ENCODE assay signal across 16 cellular contexts in genomic region chr15:45372032-45372995, GRCh38. TPM values are rescaled to one million over a fixed set of nuclear protein-coding genes. Genes with fewer than 3 reads are reported as not detected.
DNase-seq lines count a peak whose midpoint lies in the region; ATAC-seq and TF ChIP-seq lines count a peak whose summit lies in the region.
"Had no signal": no experiment of that assay in that cellular context is flagged by ENCODE, and none has a peak within 500 bp of the region (broad histone marks: within the 10 kb centered on the region; RNA-seq: fewer than 3 reads in every experiment).

No MANE protein-coding gene starts in this region.

- no peak overlapping the region for H3K4ac ChIP-seq in mesendoderm (ENCODE audit: low read depth, low read length)

- no peak overlapping the region for H2BK120ac ChIP-seq in mesendoderm (ENCODE audit: low read depth, low read length)

- ATAC-seq in HG03280 (IDR thresholded peaks at IDR 0.05; ENCODE audit: unreplicated experiment), result no peak
- ATAC-seq: stimulated activated effector memory CD8-positive, alpha-beta T cell treated with anti-CD3 and anti-CD28 coated beads, Interleukin-12 subunit alpha, Interleukin-12 subunit beta, amount 100 ng/mL, for 72 hours had no signal

- H3K9me3 ChIP-seq in BLaER1 treated with 17β-estradiol and CSF1 and Interleukin-3, amounts not matched to agents 10 nM and 100 nM (replicated peaks in 1 of 11), result no peaks in the 10 kb centered on the region
- no peaks in the 10 kb centered on the region for H3K9me3 ChIP-seq in Karpas-422 (ENCODE audit: low read length)

- no peaks in the 10 kb centered on the region for H3K79me1 ChIP-seq in mesendoderm (ENCODE audit: low read length)

- H3K9me2 ChIP-seq in Karpas-422 (replicated peaks; ENCODE audit: insufficient read depth, low read length), result no peaks in the 10 kb centered on the region

- H3K18ac ChIP-seq in mesendoderm (ENCODE audit: low read length), result no peak overlapping the region

- no peak overlapping the region for H3K27ac ChIP-seq in BLaER1 treated with 17β-estradiol and CSF1 and Interleukin-3, amounts not matched to agents 10 nM and 100 nM
- peak overlapping the region; percentile 98 for H3K27ac ChIP-seq in caudate nucleus (ENCODE audit: low read depth, low read length)
- H3K27ac ChIP-seq in mesendoderm (ENCODE audit: low read depth, low read length), result no peak overlapping the region
- no peak overlapping the region for H3K27ac ChIP-seq in Karpas-422 (ENCODE audit: low read length)

- H2AK5ac ChIP-seq in mesendoderm (ENCODE audit: low read length), result no peak overlapping the region

- H3K9ac ChIP-seq in BLaER1 treated with 17β-estradiol and CSF1 and Interleukin-3, amounts not matched to agents 10 nM and 100 nM, result no peak overlapping the region
- H3K9ac ChIP-seq in mesendoderm (ENCODE audit: low read length), result no peak overlapping the region
- no peak overlapping the region for H3K9ac ChIP-seq in Karpas-422 (ENCODE audit: low read length)

- H3K79me2 ChIP-seq in mesendoderm (ENCODE audit: control insufficient read depth, insufficient read depth, low read length) (no peaks in the 10 kb centered on the region), Karpas-422 (ENCODE audit: low read length) (no peaks in the 10 kb centered on the region)

- no peak overlapping the region for H4K8ac ChIP-seq in mesendoderm (ENCODE audit: low read depth, low read length)

- no peak overlapping the region for H2BK5ac ChIP-seq in mesendoderm (ENCODE audit: low read length)

- no peak for DNase-seq in LNCaP clone FGC (ENCODE audit: low read depth)
- DNase-seq in caudate nucleus (lab: John Stamatoyannopoulos, UW), result peak in 44 of 61 donors; percentile 7 to 95 (median 55)
- peak; percentile 88 for DNase-seq in midbrain (lab: John Stamatoyannopoulos, UW)
- DNase-seq in hepatic stellate cell (ENCODE audit: low spot score), result no peak
- DNase-seq in mesendoderm, result no peak
- DNase-seq in Karpas-422, result no peak
- DNase-seq: activated CD4-positive, alpha-beta memory T cell treated with anti-CD3 and anti-CD28 coated beads, Interleukin-2, amount 10 ng/mL, durations not matched to agents 7 days and 5 days; activated naive CD4-positive, alpha-beta T cell treated with anti-CD3 and anti-CD28 coated beads for 36 hours; left cardiac atrium; NCI-H1436 treated with DMSO at 0.1 percent for 48 hours; stimulated activated CD4-positive, alpha-beta T cell treated with anti-CD3 and anti-CD28 coated beads, Interleukin-1b, Interleukin-23, amount 100 ng/mL, for 48 hours; T-helper 1 cell had no signal

- peaks cover 15 to 26% (median 21%) of the 10 kb centered on the region in 11 experiments for H3K27me3 ChIP-seq in BLaER1 treated with 17β-estradiol and CSF1 and Interleukin-3, amounts not matched to agents 10 nM and 100 nM
- no peaks in the 10 kb centered on the region for H3K27me3 ChIP-seq in mesendoderm (ENCODE audit: insufficient read depth, low read length, poor library complexity)
- no peaks in the 10 kb centered on the region for H3K27me3 ChIP-seq in Karpas-422 (ENCODE audit: low read length)

- H3K4me2 ChIP-seq in BLaER1 treated with 17β-estradiol and CSF1 and Interleukin-3, amounts not matched to agents 10 nM and 100 nM, result peak overlapping the region in 9 of 11 experiments; percentile 8 to 59 (median 44); a peak in 16 of 22 replicates
- no peak overlapping the region for H3K4me2 ChIP-seq in mesendoderm (ENCODE audit: low read length)
- H3K4me2 ChIP-seq in Karpas-422 (ENCODE audit: low read depth, low read length, poor library complexity, severe bottlenecking), result no peak overlapping the region

- no peak overlapping the region for H3K4me3 ChIP-seq in BLaER1 treated with 17β-estradiol and CSF1 and Interleukin-3, amounts not matched to agents 10 nM and 100 nM
- H3K4me3 ChIP-seq in LNCaP clone FGC (ENCODE audit: low read depth, low read length), result no peak overlapping the region
- H3K4me3 ChIP-seq in mesendoderm (ENCODE audit: low read length), result no peak overlapping the region
- H3K4me3 ChIP-seq in Karpas-422 (ENCODE audit: low read length), result no peak overlapping the region
- H3K4me3 ChIP-seq: coronary artery had no signal

- no peak overlapping the region for H2AFZ ChIP-seq in Karpas-422 (ENCODE audit: low read length)

- H3K36me3 ChIP-seq in BLaER1 treated with 17β-estradiol and CSF1 and Interleukin-3, amounts not matched to agents 10 nM and 100 nM, result no peaks in the 10 kb centered on the region
- H3K36me3 ChIP-seq in mesendoderm (ENCODE audit: control insufficient read depth, insufficient read depth, low read length) (no peaks in the 10 kb centered on the region), Karpas-422 (ENCODE audit: insufficient read depth, low read length) (no peaks in the 10 kb centered on the region)

- no peak overlapping the region for H3K23ac ChIP-seq in mesendoderm (ENCODE audit: low read length)

- no peak overlapping the region for H2BK15ac ChIP-seq in mesendoderm (replicated peaks; ENCODE audit: low read depth)

- TF ChIP-seq CTCF in LNCaP clone FGC (IDR thresholded peaks at IDR 0.05; ENCODE audit: control insufficient read depth, extremely low read depth, insufficient read depth), result peak; percentile 18

- H4K20me1 ChIP-seq in BLaER1 treated with 17β-estradiol and CSF1 and Interleukin-3, amounts not matched to agents 10 nM and 100 nM, result peaks cover 0 to 2% (median 0%) of the 10 kb centered on the region in 11 experiments; a peak in 2 of 22 replicates
- H4K20me1 ChIP-seq in Karpas-422 (ENCODE audit: insufficient read depth, low read depth, low read length), result no peaks in the 10 kb centered on the region

- no peak overlapping the region for H4K5ac ChIP-seq in mesendoderm (ENCODE audit: low read length)

- peaks cover under 1 to 18% (median 14%) of the 10 kb centered on the region in 10 experiments; a peak in 17 of 20 replicates for H3K4me1 ChIP-seq in BLaER1 treated with 17β-estradiol and CSF1 and Interleukin-3, amounts not matched to agents 10 nM and 100 nM
- H3K4me1 ChIP-seq in mesendoderm (ENCODE audit: control insufficient read depth, low read depth, low read length), result peaks cover 11% of the 10 kb centered on the region
- H3K4me1 ChIP-seq in Karpas-422 (ENCODE audit: low read length), result no peaks in the 10 kb centered on the region; the same call in 1 of the 2 replicates

- WGBS in mesendoderm (ENCODE audit: extremely low coverage, insufficient coverage, low lambda C conversion rate), result no CpG with 5 or more reads among the region's 7 CpGs

- H3K56ac ChIP-seq in mesendoderm (ENCODE audit: low read length), result no peak overlapping the region

RNA-seq across cellular contexts. Expression of gene GATM, which starts 6.0 kb away (rescaled TPM):
- 24.2 TPM for polyA plus RNA-seq in mesendoderm (2013, experiment 1 of 2)
- polyA plus RNA-seq in mesendoderm (2013, experiment 2 of 2), result 21.6 TPM
- 13.7 and 29.0 TPM in 2 replicates for total RNA-seq in Karpas-422 (2014; rRNA removed; shearing (Covaris generic); ENCODE audit: low replicate concordance)

Comparison
In these comparisons a context has a peak if more than half of its experiments do, and no peak if none do; other contexts are left out.
1. H3K4me2 ChIP-seq: peak in BLaER1 treated with 17β-estradiol and CSF1 and Interleukin-3, amounts not matched to agents 10 nM and 100 nM (9 of 11); none in mesendoderm (single experiment) and Karpas-422 (single experiment).
2. DNase-seq: peak in caudate nucleus (44 of 61) and midbrain (single experiment); none in LNCaP clone FGC (single experiment), hepatic stellate cell (single experiment), mesendoderm (single experiment) and Karpas-422 (single experiment).